ENCODE assay signal across 8 cellular contexts in genomic region chr7:100603697-100604077, GRCh38. TPM values are rescaled to one million over a fixed set of nuclear protein-coding genes. Genes with fewer than 3 reads are reported as not detected.
DNase-seq lines count a peak whose midpoint lies in the region; ATAC-seq, FAIRE-seq and TF ChIP-seq lines count a peak whose summit lies in the region.

No MANE protein-coding gene starts in this region.

- peaks cover 3% of the 10 kb centered on the region for H3K27me3 Mint-ChIP-seq in activated CD4-positive, alpha-beta memory T cell treated with anti-CD3 and anti-CD28 coated beads, Interleukin-2, amount 10 ng/mL, durations not matched to agents 7 days and 5 days
- H3K27me3 Mint-ChIP-seq in stimulated activated naive CD8-positive, alpha-beta T cell treated with anti-CD3 and anti-CD28 coated beads, Interleukin-15, amount 100 ng/mL, for 72 hours: peaks cover 11% of the 10 kb centered on the region

- H3K27ac ChIP-seq in liver (ENCODE audit: low read depth in 1 of 2, low read length in 2 of 2) (peak overlapping the region; percentile 31 to 47), HepG2 (ENCODE audit: extremely low read length, insufficient read depth, low read length) (no peak overlapping the region), iPS-18a (ENCODE audit: low read length) (no peak overlapping the region)

- no peak overlapping the region for H3K4me2 ChIP-seq in HepG2 (ENCODE audit: low read depth, low read length)

- no peaks in the 10 kb centered on the region for H3K36me3 Mint-ChIP-seq in activated CD4-positive, alpha-beta memory T cell treated with anti-CD3 and anti-CD28 coated beads, Interleukin-2, amount 10 ng/mL, durations not matched to agents 7 days and 5 days (ENCODE audit: low read depth)

- TF ChIP-seq POLR2A in HepG2 (IDR thresholded peaks at IDR 0.05; ENCODE audit: insufficient read depth in 1 of 2, low read depth in 2 of 2, low read length in 2 of 2): no peak

- H3K4me3 Mint-ChIP-seq in activated CD4-positive, alpha-beta memory T cell treated with anti-CD3 and anti-CD28 coated beads, Interleukin-2, amount 10 ng/mL, durations not matched to agents 7 days and 5 days: peak overlapping the region; percentile 82
- peak overlapping the region; percentile 83 to 96 for H3K4me3 Mint-ChIP-seq in stimulated activated naive CD8-positive, alpha-beta T cell treated with anti-CD3 and anti-CD28 coated beads, Interleukin-15, amount 100 ng/mL, for 72 hours

- H3K4me3 ChIP-seq in liver (ENCODE audit: low read depth in 1 of 3, low read length in 3 of 3): peak overlapping the region in 1 of 3 donors; percentile 74
- H3K4me3 ChIP-seq in HepG2 (replicated peaks in 1 of 3; ENCODE audit: insufficient read depth in 1 of 3, low read depth in 2 of 3, low read length in 3 of 3): no peak overlapping the region
- peak overlapping the region; percentile 61 for H3K4me3 ChIP-seq in iPS-18a (ENCODE audit: low read length)

- H3K4me1 Mint-ChIP-seq in activated CD4-positive, alpha-beta memory T cell treated with anti-CD3 and anti-CD28 coated beads, Interleukin-2, amount 10 ng/mL, durations not matched to agents 7 days and 5 days: peaks cover 39% of the 10 kb centered on the region
- peaks cover 26% of the 10 kb centered on the region for H3K4me1 Mint-ChIP-seq in stimulated activated naive CD8-positive, alpha-beta T cell treated with anti-CD3 and anti-CD28 coated beads, Interleukin-15, amount 100 ng/mL, for 72 hours

- no peak overlapping the region for H3K9ac ChIP-seq in liver (ENCODE audit: low read depth in 1 of 2, low read length in 2 of 2)
- no peak overlapping the region for H3K9ac ChIP-seq in HepG2 (ENCODE audit: insufficient read depth, low read depth, low read length)
- peak overlapping the region; percentile 55 for H3K9ac ChIP-seq in iPS-18a (ENCODE audit: low read length)

- TF ChIP-seq CTCF in liver (IDR thresholded peaks at IDR 0.05; ENCODE audit: low read depth, low read length, missing input control) (no peak), HepG2 (CRISPR knock-in tag; IDR thresholded peaks at IDR 0.05) (no peak)

- peaks cover 8 to 37% (median 21%) of the 10 kb centered on the region in 4 donors for H3K4me1 ChIP-seq in liver (ENCODE audit: control insufficient read depth in 4 of 4, insufficient read depth in 4 of 4, low read length in 3 of 4)
- peaks cover 44% of the 10 kb centered on the region for H3K4me1 ChIP-seq in HepG2 (ENCODE audit: insufficient read depth, low read length)
- H3K4me1 ChIP-seq in iPS-18a (ENCODE audit: control insufficient read depth, low read depth, low read length): peaks cover 22% of the 10 kb centered on the region

- no TSS peak for BruUV-seq in HepG2 (replicated peaks; lab: Mats Ljungman, UMichigan)

- H3K27me3 ChIP-seq in liver (ENCODE audit: control insufficient read depth in 4 of 4, insufficient read depth in 4 of 4, low read length in 3 of 4) (no peaks in the 10 kb centered on the region), HepG2 (ENCODE audit: control insufficient read depth in 1 of 2, insufficient read depth in 2 of 2, low read length in 2 of 2) (0 out of 5 replicates have a peak, but pooled peaks cover 0 to 2% of the 10 kb centered on the region in 2 experiments), iPS-18a (ENCODE audit: control insufficient read depth, insufficient read depth, low read length) (peaks cover 20% of the 10 kb centered on the region)

- H3K79me2 ChIP-seq in HepG2 (ENCODE audit: insufficient read depth, low read length): no peaks in the 10 kb centered on the region

- H3K36me3 ChIP-seq in liver (ENCODE audit: control insufficient read depth in 4 of 4, insufficient read depth in 3 of 4, low read depth in 1 of 4, low read length in 3 of 4): no peaks in the 10 kb centered on the region
- H3K36me3 ChIP-seq in HepG2 (replicated peaks in 1 of 2; ENCODE audit: control insufficient read depth in 1 of 2, insufficient read depth in 2 of 2, low read length in 2 of 2): no peaks in the 10 kb centered on the region
- no peaks in the 10 kb centered on the region for H3K36me3 ChIP-seq in iPS-18a (ENCODE audit: control insufficient read depth, low read depth, low read length)

- no peak for TF ChIP-seq RAD21 in liver (IDR thresholded peaks at IDR 0.05)
- no peak for TF ChIP-seq RAD21 in HepG2 (CRISPR knock-in tag; IDR thresholded peaks at IDR 0.05)

- intact Hi-C loops in HepG2 (cut with micrococcal nuclease; ENCODE audit: unreplicated experiment) (no loop called here), posterior vena cava (cut with DNase I) (loop anchor here in 1 of 2 donors (5.0 kb wide), 1 partner anchor 89 kb away; the partner anchor contains the start of gene GIGYF1)

- no peak for TF ChIP-seq EP300 in HepG2 (IDR thresholded peaks at IDR 0.05; ENCODE audit: low read depth in 2 of 2, low read length in 2 of 2)
- no peak for TF ChIP-seq EP300 in HepG2 (CRISPR knock-in tag; IDR thresholded peaks at IDR 0.05; ENCODE audit: borderline replicate concordance)

- DNase-seq in HepG2 (ENCODE audit: low spot score): no peak
- DNase-seq in activated CD4-positive, alpha-beta memory T cell treated with anti-CD3 and anti-CD28 coated beads, Interleukin-2, amount 10 ng/mL, durations not matched to agents 7 days and 5 days: no peak
- DNase-seq in stimulated activated naive CD8-positive, alpha-beta T cell treated with anti-CD3 and anti-CD28 coated beads, Interleukin-15, amount 100 ng/mL, for 72 hours: no peak
- no peak for DNase-seq in SHP77 (lab: John Stamatoyannopoulos, UW)
- DNase-seq in stimulated activated CD4-positive, alpha-beta T cell treated with anti-CD3 and anti-CD28 coated beads, Interleukin-12 subunit alpha, Interleukin-12 subunit beta, amount 100 ng/mL, for 4 hours: no peak
- DNase-seq in posterior vena cava (ENCODE audit: low spot score): no peak

- no peaks in the 10 kb centered on the region for H4K20me1 ChIP-seq in HepG2 (ENCODE audit: insufficient read depth, low read length)

- POLR2A ChIA-PET in HepG2 (lab: Yijun Ruan, JAX): interaction anchor here (2.7 to 2.9 kb wide), 2 partner anchors 9 to 18 kb away, joined by 16 to 19 read pairs; partner anchors contain the start of genes FBXO24, LRCH4 and MOSPD3
- POLR2A ChIA-PET in activated CD4-positive, alpha-beta memory T cell treated with anti-CD3 and anti-CD28 coated beads, Interleukin-2, amount 10 ng/mL, durations not matched to agents 7 days and 5 days (lab: Charles Lee): interaction anchor here (0.6 to 7.9 kb wide), 11 partner anchors 9 to 168 kb away, joined by 3 to 89 read pairs (median 5); partner anchors contain the start of genes FBXO24, GIGYF1, GNB2 and LRCH4

- CTCF ChIA-PET in HepG2 (lab: Yijun Ruan, JAX; ENCODE audit: low intra/inter-chr PET ratio, low total read pairs): no interaction called here
- CTCF ChIA-PET in activated CD4-positive, alpha-beta memory T cell treated with anti-CD3 and anti-CD28 coated beads, Interleukin-2, amount 10 ng/mL, durations not matched to agents 7 days and 5 days (lab: Charles Lee): interaction anchor here (0.5 to 2.0 kb wide), 6 partner anchors 17 to 236 kb away, joined by 3 to 8 read pairs (median 3); partner anchors contain the start of genes FBXO24 and LRCH4

- FAIRE-seq in HepG2 (lab: Jason Lieb, UNC): no peak

- in situ Hi-C loops in HepG2 (cut with HindIII; ENCODE audit: extremely low pct_ligation_motif_present, low pct_unique_long_range_greater_than_20kb): no loop called here

- H3K27ac Mint-ChIP-seq in activated CD4-positive, alpha-beta memory T cell treated with anti-CD3 and anti-CD28 coated beads, Interleukin-2, amount 10 ng/mL, durations not matched to agents 7 days and 5 days: peak overlapping the region; percentile 86
- H3K27ac Mint-ChIP-seq in stimulated activated naive CD8-positive, alpha-beta T cell treated with anti-CD3 and anti-CD28 coated beads, Interleukin-15, amount 100 ng/mL, for 72 hours: peak overlapping the region in 1 of 2 donors; percentile 92

- H2AFZ ChIP-seq in HepG2 (ENCODE audit: low read length): no peak overlapping the region

- H3K9me3 Mint-ChIP-seq in activated CD4-positive, alpha-beta memory T cell treated with anti-CD3 and anti-CD28 coated beads, Interleukin-2, amount 10 ng/mL, durations not matched to agents 7 days and 5 days: no peaks in the 10 kb centered on the region
- no peaks in the 10 kb centered on the region for H3K9me3 Mint-ChIP-seq in stimulated activated naive CD8-positive, alpha-beta T cell treated with anti-CD3 and anti-CD28 coated beads, Interleukin-15, amount 100 ng/mL, for 72 hours

- H3K9me3 ChIP-seq in liver (ENCODE audit: control insufficient read depth in 4 of 4, low read length in 3 of 4): no peaks in the 10 kb centered on the region
- H3K9me3 ChIP-seq in HepG2 (ENCODE audit: low read length): no peaks in the 10 kb centered on the region
- no peaks in the 10 kb centered on the region for H3K9me3 ChIP-seq in iPS-18a (ENCODE audit: control insufficient read depth, low read depth, low read length)

- no peak for ATAC-seq in HepG2
- ATAC-seq in stimulated activated naive CD8-positive, alpha-beta T cell treated with anti-CD3 and anti-CD28 coated beads, Interleukin-15, amount 100 ng/mL, for 72 hours: peak; percentile 13

- WGBS in liver: 56% methylated on average over 15 of the region's 15 CpGs
- WGBS in HepG2 (ENCODE audit: low lambda C conversion rate): 86% methylated on average over 7 of the region's 15 CpGs

RNA-seq across cellular contexts. Expression of gene PCOLCE, which starts 1.5 kb away (rescaled TPM):
- 10 to 100 TPM in 1 of 2 donors, 1 to 10 TPM in 1; 6.7 to 13.1 TPM for total RNA-seq in liver
- 10 to 100 TPM; 10.4 to 38.2 TPM for polyA plus RNA-seq in liver
- 3.9 and 16.0 TPM in 2 replicates for total RNA-seq in HepG2 (2016; rRNA removed; fragmentation: Illumina TruSeq; extraction: Trizol)
- 2.1 and 2.3 TPM in 2 replicates for total RNA-seq in HepG2 (2016; cell fraction: cytosol; rRNA removed; fragmentation: Illumina TruSeq; extraction: Trizol; ENCODE audit: low read depth)
- 3.3 and 18.3 TPM in 2 replicates for total RNA-seq in HepG2 (2016; cell fraction: insoluble cytoplasmic fraction; rRNA removed; fragmentation: Illumina TruSeq; extraction: Trizol)
- total RNA-seq in HepG2 (2016; cell fraction: membrane; rRNA removed; fragmentation: Illumina TruSeq; extraction: Trizol): 1.9 and 2.0 TPM in 2 replicates
- 20.4 and 23.8 TPM in 2 replicates for total RNA-seq in HepG2 (2016; cell fraction: nucleus; rRNA removed; fragmentation: Illumina TruSeq; extraction: Trizol)
- 5.3 and 6.9 TPM in 2 replicates for polyA plus RNA-seq in HepG2 (2011; rRNA removed)
- 3.1 and 3.4 TPM in 2 replicates for polyA plus RNA-seq in HepG2 (2011; cell fraction: cytosol; rRNA removed)
- polyA plus RNA-seq in HepG2 (2011; cell fraction: nucleus; rRNA removed): 62.1 and 64.1 TPM in 2 replicates
- polyA plus RNA-seq in HepG2 (2012): 15.6 and 28.9 TPM in 2 replicates
- polyA plus RNA-seq in HepG2 (2016; cell fraction: cytosol; fragmentation: Illumina TruSeq; extraction: Trizol; ENCODE audit: low read depth): 3.5 and 3.8 TPM in 2 replicates
- 6.3 and 9.1 TPM in 2 replicates for polyA plus RNA-seq in HepG2 (2016; cell fraction: insoluble cytoplasmic fraction; fragmentation: Illumina TruSeq; extraction: Trizol; ENCODE audit: low read depth)
- 3.4 and 3.6 TPM in 2 replicates for polyA plus RNA-seq in HepG2 (2016; cell fraction: membrane; fragmentation: Illumina TruSeq; extraction: Trizol; ENCODE audit: low read depth)
- 81.2 and 84.3 TPM in 2 replicates for polyA plus RNA-seq in HepG2 (2016; cell fraction: nucleus; fragmentation: Illumina TruSeq; extraction: Trizol; ENCODE audit: insufficient read depth, low read depth)
- 1.7 and 2.2 TPM in 2 replicates for polyA minus RNA-seq in HepG2 (2011; rRNA and poly(A)+ RNA removed; ENCODE audit: low replicate concordance)
- polyA minus RNA-seq in HepG2 (2011; cell fraction: cytosol; rRNA and poly(A)+ RNA removed): 3.4 and 4.9 TPM in 2 replicates
- polyA minus RNA-seq in HepG2 (2011; cell fraction: nucleus; rRNA and poly(A)+ RNA removed): 7.1 and 9.0 TPM in 2 replicates
- total RNA-seq in activated CD4-positive, alpha-beta memory T cell treated with anti-CD3 and anti-CD28 coated beads, Interleukin-2, amount 10 ng/mL, durations not matched to agents 7 days and 5 days: 10 to 100 TPM; 16.0 to 18.7 TPM
- 100 to 1,000 TPM in 1 of 2 donors, 10 to 100 TPM in 1; 79.5 to 230 TPM for total RNA-seq in posterior vena cava

RNA-seq across cellular contexts. Expression of gene MOSPD3, which starts 8.7 kb away (rescaled TPM):
- total RNA-seq in liver (1 to 10 TPM; 3.5 to 6.3 TPM), HepG2 (2016; rRNA removed; fragmentation: Illumina TruSeq; extraction: Trizol) (6.1 and 7.6 TPM in 2 replicates), posterior vena cava (10 to 100 TPM; 10.8 to 16.3 TPM)
- polyA plus RNA-seq in liver (10 to 100 TPM; 10.8 to 15.7 TPM), HepG2 (2011; rRNA removed) (8.6 and 8.8 TPM in 2 replicates)
- 12.3 and 20.4 TPM in 2 replicates for total RNA-seq in HepG2 (2016; cell fraction: cytosol; rRNA removed; fragmentation: Illumina TruSeq; extraction: Trizol; ENCODE audit: low read depth)
- total RNA-seq in HepG2 (2016; cell fraction: insoluble cytoplasmic fraction; rRNA removed; fragmentation: Illumina TruSeq; extraction: Trizol): 4.0 and 7.0 TPM in 2 replicates
- total RNA-seq in HepG2 (2016; cell fraction: membrane; rRNA removed; fragmentation: Illumina TruSeq; extraction: Trizol): 15.9 and 22.1 TPM in 2 replicates
- 4.2 and 6.2 TPM in 2 replicates for total RNA-seq in HepG2 (2016; cell fraction: nucleus; rRNA removed; fragmentation: Illumina TruSeq; extraction: Trizol)
- polyA plus RNA-seq in HepG2 (2011; cell fraction: cytosol; rRNA removed): 3.9 and 6.3 TPM in 2 replicates
- 21.4 and 23.3 TPM in 2 replicates for polyA plus RNA-seq in HepG2 (2011; cell fraction: nucleus; rRNA removed)
- 7.9 and 11.0 TPM in 2 replicates for polyA plus RNA-seq in HepG2 (2012)
- polyA plus RNA-seq in HepG2 (2016; cell fraction: cytosol; fragmentation: Illumina TruSeq; extraction: Trizol; ENCODE audit: low read depth): 45.9 and 64.3 TPM in 2 replicates
- 15.6 and 23.4 TPM in 2 replicates for polyA plus RNA-seq in HepG2 (2016; cell fraction: insoluble cytoplasmic fraction; fragmentation: Illumina TruSeq; extraction: Trizol; ENCODE audit: low read depth)
- 47.5 and 59.2 TPM in 2 replicates for polyA plus RNA-seq in HepG2 (2016; cell fraction: membrane; fragmentation: Illumina TruSeq; extraction: Trizol; ENCODE audit: low read depth)
- 17.4 and 18.3 TPM in 2 replicates for polyA plus RNA-seq in HepG2 (2016; cell fraction: nucleus; fragmentation: Illumina TruSeq; extraction: Trizol; ENCODE audit: insufficient read depth, low read depth)
- 3.9 and 4.7 TPM in 2 replicates for polyA minus RNA-seq in HepG2 (2011; rRNA and poly(A)+ RNA removed; ENCODE audit: low replicate concordance)
- polyA minus RNA-seq in HepG2 (2011; cell fraction: cytosol; rRNA and poly(A)+ RNA removed): 1.7 and 2.4 TPM in 2 replicates
- polyA minus RNA-seq in HepG2 (2011; cell fraction: nucleus; rRNA and poly(A)+ RNA removed): 4.5 and 5.2 TPM in 2 replicates
- 10 to 100 TPM; 47.2 to 53.3 TPM for total RNA-seq in activated CD4-positive, alpha-beta memory T cell treated with anti-CD3 and anti-CD28 coated beads, Interleukin-2, amount 10 ng/mL, durations not matched to agents 7 days and 5 days

RNA-seq across cellular contexts. Expression of gene FBXO24, which starts 17.6 kb away (rescaled TPM):
- 1 to 10 TPM in 1 of 2 donors, under 1 TPM in 1; 0.67 to 1.3 TPM for total RNA-seq in liver
- under 1 TPM; 0.25 to 0.32 TPM for polyA plus RNA-seq in liver
- 0.13 and 0.20 TPM in 2 replicates for total RNA-seq in HepG2 (2016; rRNA removed; fragmentation: Illumina TruSeq; extraction: Trizol)
- total RNA-seq in HepG2 (2016; cell fraction: cytosol; rRNA removed; fragmentation: Illumina TruSeq; extraction: Trizol; ENCODE audit: low read depth): 0.18 and 0.61 TPM in 2 replicates
- total RNA-seq in HepG2 (2016; cell fraction: insoluble cytoplasmic fraction; rRNA removed; fragmentation: Illumina TruSeq; extraction: Trizol): 0.24 TPM in 1 of 2 replicates, not detected in the other
- 0.12 and 0.21 TPM in 2 replicates for total RNA-seq in HepG2 (2016; cell fraction: membrane; rRNA removed; fragmentation: Illumina TruSeq; extraction: Trizol)
- total RNA-seq in HepG2 (2016; cell fraction: nucleus; rRNA removed; fragmentation: Illumina TruSeq; extraction: Trizol): 0.56 TPM in 1 of 2 replicates, not detected in the other
- 0.31 and 0.55 TPM in 2 replicates for polyA plus RNA-seq in HepG2 (2011; rRNA removed)
- polyA plus RNA-seq in HepG2 (2011; cell fraction: cytosol; rRNA removed): 0.31 and 0.32 TPM in 2 replicates
- polyA plus RNA-seq in HepG2 (2011; cell fraction: nucleus; rRNA removed): 2.0 and 2.1 TPM in 2 replicates
- polyA plus RNA-seq in HepG2 (2012): 0.15 and 0.31 TPM in 2 replicates
- 0.08 and 0.10 TPM in 2 replicates for polyA plus RNA-seq in HepG2 (2016; cell fraction: cytosol; fragmentation: Illumina TruSeq; extraction: Trizol; ENCODE audit: low read depth)
- polyA plus RNA-seq in HepG2 (2016; cell fraction: insoluble cytoplasmic fraction; fragmentation: Illumina TruSeq; extraction: Trizol; ENCODE audit: low read depth): 0.21 and 0.26 TPM in 2 replicates
- 0.14 and 0.22 TPM in 2 replicates for polyA plus RNA-seq in HepG2 (2016; cell fraction: membrane; fragmentation: Illumina TruSeq; extraction: Trizol; ENCODE audit: low read depth)
- polyA plus RNA-seq in HepG2 (2016; cell fraction: nucleus; fragmentation: Illumina TruSeq; extraction: Trizol; ENCODE audit: insufficient read depth, low read depth): 0.38 and 0.51 TPM in 2 replicates
- 0.80 and 0.94 TPM in 2 replicates for polyA minus RNA-seq in HepG2 (2011; rRNA and poly(A)+ RNA removed; ENCODE audit: low replicate concordance)
- polyA minus RNA-seq in HepG2 (2011; cell fraction: cytosol; rRNA and poly(A)+ RNA removed): not detected in 2 replicates
- 0.26 and 0.50 TPM in 2 replicates for polyA minus RNA-seq in HepG2 (2011; cell fraction: nucleus; rRNA and poly(A)+ RNA removed)
- total RNA-seq in activated CD4-positive, alpha-beta memory T cell treated with anti-CD3 and anti-CD28 coated beads, Interleukin-2, amount 10 ng/mL, durations not matched to agents 7 days and 5 days: 1 to 10 TPM; 1.8 to 2.7 TPM
- under 1 TPM; 0.14 to 0.51 TPM for total RNA-seq in posterior vena cava

RNA-seq across cellular contexts. Expression of gene LRCH4, which starts 17.8 kb away (rescaled TPM):
- total RNA-seq in liver (10 to 100 TPM in 1 of 2 donors, 1 to 10 TPM in 1; 8.2 to 25.8 TPM), HepG2 (2016; rRNA removed; fragmentation: Illumina TruSeq; extraction: Trizol) (2.9 and 7.0 TPM in 2 replicates), posterior vena cava (10 to 100 TPM; 28.5 to 30.7 TPM)
- polyA plus RNA-seq in liver (10 to 100 TPM in 1 of 2 donors, 1 to 10 TPM in 1; 9.1 to 16.9 TPM), HepG2 (2011; rRNA removed) (9.3 and 11.1 TPM in 2 replicates)
- 10.0 and 10.9 TPM in 2 replicates for total RNA-seq in HepG2 (2016; cell fraction: cytosol; rRNA removed; fragmentation: Illumina TruSeq; extraction: Trizol; ENCODE audit: low read depth)
- total RNA-seq in HepG2 (2016; cell fraction: insoluble cytoplasmic fraction; rRNA removed; fragmentation: Illumina TruSeq; extraction: Trizol): 3.0 and 6.9 TPM in 2 replicates
- total RNA-seq in HepG2 (2016; cell fraction: membrane; rRNA removed; fragmentation: Illumina TruSeq; extraction: Trizol): 2.9 and 3.8 TPM in 2 replicates
- total RNA-seq in HepG2 (2016; cell fraction: nucleus; rRNA removed; fragmentation: Illumina TruSeq; extraction: Trizol): 9.9 and 11.5 TPM in 2 replicates
- 1.9 and 2.9 TPM in 2 replicates for polyA plus RNA-seq in HepG2 (2011; cell fraction: cytosol; rRNA removed)
- polyA plus RNA-seq in HepG2 (2011; cell fraction: nucleus; rRNA removed): 106 and 117 TPM in 2 replicates
- polyA plus RNA-seq in HepG2 (2012): 10.1 and 13.5 TPM in 2 replicates
- polyA plus RNA-seq in HepG2 (2016; cell fraction: cytosol; fragmentation: Illumina TruSeq; extraction: Trizol; ENCODE audit: low read depth): 1.1 and 1.2 TPM in 2 replicates
- polyA plus RNA-seq in HepG2 (2016; cell fraction: insoluble cytoplasmic fraction; fragmentation: Illumina TruSeq; extraction: Trizol; ENCODE audit: low read depth): 5.9 and 7.3 TPM in 2 replicates
- polyA plus RNA-seq in HepG2 (2016; cell fraction: membrane; fragmentation: Illumina TruSeq; extraction: Trizol; ENCODE audit: low read depth): 1.5 and 2.1 TPM in 2 replicates
- polyA plus RNA-seq in HepG2 (2016; cell fraction: nucleus; fragmentation: Illumina TruSeq; extraction: Trizol; ENCODE audit: insufficient read depth, low read depth): 38.5 and 39.0 TPM in 2 replicates
- polyA minus RNA-seq in HepG2 (2011; rRNA and poly(A)+ RNA removed; ENCODE audit: low replicate concordance): 11.4 and 13.8 TPM in 2 replicates
- polyA minus RNA-seq in HepG2 (2011; cell fraction: cytosol; rRNA and poly(A)+ RNA removed): 8.0 and 17.6 TPM in 2 replicates
- 25.9 and 27.4 TPM in 2 replicates for polyA minus RNA-seq in HepG2 (2011; cell fraction: nucleus; rRNA and poly(A)+ RNA removed)
- 100 to 1,000 TPM; 199 to 204 TPM for total RNA-seq in activated CD4-positive, alpha-beta memory T cell treated with anti-CD3 and anti-CD28 coated beads, Interleukin-2, amount 10 ng/mL, durations not matched to agents 7 days and 5 days

RNA-seq across cellular contexts. Expression of gene SAP25, which starts 30.0 kb away (rescaled TPM):
- under 1 TPM in 1 of 2 donors, not detected in 1; 0.33 TPM for total RNA-seq in liver
- under 1 TPM; 0.56 to 0.84 TPM for polyA plus RNA-seq in liver
- 0.15 TPM in 1 of 2 replicates, not detected in the other for total RNA-seq in HepG2 (2016; rRNA removed; fragmentation: Illumina TruSeq; extraction: Trizol)
- total RNA-seq in HepG2 (2016; cell fraction: cytosol; rRNA removed; fragmentation: Illumina TruSeq; extraction: Trizol; ENCODE audit: low read depth): not detected in 2 replicates
- total RNA-seq in HepG2 (2016; cell fraction: insoluble cytoplasmic fraction; rRNA removed; fragmentation: Illumina TruSeq; extraction: Trizol): not detected in 2 replicates
- total RNA-seq in HepG2 (2016; cell fraction: membrane; rRNA removed; fragmentation: Illumina TruSeq; extraction: Trizol): not detected in 2 replicates
- not detected in 2 replicates for total RNA-seq in HepG2 (2016; cell fraction: nucleus; rRNA removed; fragmentation: Illumina TruSeq; extraction: Trizol)
- 0.20 TPM in 2 replicates for polyA plus RNA-seq in HepG2 (2011; rRNA removed)
- polyA plus RNA-seq in HepG2 (2011; cell fraction: cytosol; rRNA removed): 0.13 TPM in 1 of 2 replicates, not detected in the other
- polyA plus RNA-seq in HepG2 (2011; cell fraction: nucleus; rRNA removed): 2.5 and 2.6 TPM in 2 replicates
- polyA plus RNA-seq in HepG2 (2012): 0.70 and 1.9 TPM in 2 replicates
- polyA plus RNA-seq in HepG2 (2016; cell fraction: cytosol; fragmentation: Illumina TruSeq; extraction: Trizol; ENCODE audit: low read depth): 0.32 and 0.41 TPM in 2 replicates
- not detected in 2 replicates for polyA plus RNA-seq in HepG2 (2016; cell fraction: insoluble cytoplasmic fraction; fragmentation: Illumina TruSeq; extraction: Trizol; ENCODE audit: low read depth)
- not detected in 2 replicates for polyA plus RNA-seq in HepG2 (2016; cell fraction: membrane; fragmentation: Illumina TruSeq; extraction: Trizol; ENCODE audit: low read depth)
- polyA plus RNA-seq in HepG2 (2016; cell fraction: nucleus; fragmentation: Illumina TruSeq; extraction: Trizol; ENCODE audit: insufficient read depth, low read depth): not detected in 2 replicates
- polyA minus RNA-seq in HepG2 (2011; rRNA and poly(A)+ RNA removed; ENCODE audit: low replicate concordance): not detected in 2 replicates
- polyA minus RNA-seq in HepG2 (2011; cell fraction: cytosol; rRNA and poly(A)+ RNA removed): not detected in 2 replicates
- not detected in 2 replicates for polyA minus RNA-seq in HepG2 (2011; cell fraction: nucleus; rRNA and poly(A)+ RNA removed)
- 10 to 100 TPM; 29.1 to 30.0 TPM for total RNA-seq in activated CD4-positive, alpha-beta memory T cell treated with anti-CD3 and anti-CD28 coated beads, Interleukin-2, amount 10 ng/mL, durations not matched to agents 7 days and 5 days
- 1 to 10 TPM; 2.8 to 5.0 TPM for total RNA-seq in posterior vena cava

Comparison
In these comparisons a context has a peak if more than half of its experiments do, and no peak if none do; other contexts are left out.
1. H3K27ac ChIP-seq: peak in liver (2 of 2); none in HepG2 (single experiment) and iPS-18a (single experiment).